In the genomic region with DNA sequence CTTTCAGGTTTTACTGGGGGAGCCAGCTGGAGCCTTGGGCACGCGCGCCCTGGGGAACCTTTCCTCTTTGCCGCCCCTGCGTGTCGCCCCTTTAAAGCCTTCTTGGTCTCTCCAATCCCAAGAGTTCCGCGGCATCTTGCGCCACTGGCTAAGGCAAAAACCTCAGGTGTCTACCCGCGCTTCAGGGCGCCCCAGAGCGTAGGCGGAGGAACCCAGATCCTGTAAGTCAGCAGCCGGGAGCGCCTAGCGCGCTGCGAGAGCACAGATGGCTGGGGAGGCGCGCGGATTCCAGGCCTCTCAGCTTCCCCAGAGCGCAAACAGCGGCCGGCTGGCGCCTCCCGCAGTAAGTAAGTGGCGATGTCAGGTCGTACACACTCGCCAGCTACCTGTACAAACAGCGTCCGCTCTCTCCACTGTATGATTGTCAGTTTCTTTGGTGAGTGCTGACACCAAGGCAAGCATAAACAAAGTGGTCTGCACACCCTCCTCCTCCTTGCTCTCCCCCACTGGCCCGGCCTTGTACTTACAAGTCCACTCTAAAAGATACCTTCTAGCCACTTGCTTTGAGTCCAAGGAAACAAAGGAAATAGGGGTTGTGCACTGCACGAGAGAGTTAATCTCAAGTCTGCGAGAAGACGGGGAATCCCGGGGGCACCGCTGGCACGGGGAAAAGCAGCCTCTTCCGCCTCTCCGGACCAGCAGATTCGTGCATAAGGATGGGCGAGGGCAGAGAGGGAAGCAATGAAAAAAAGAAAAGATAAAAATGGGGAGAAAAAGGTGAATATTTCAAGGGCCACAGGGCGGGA, we compare ENCODE assay signal across 16 cellular contexts. TPM values are rescaled to one million over a fixed set of nuclear protein-coding genes. Genes with fewer than 3 reads are reported as not detected.
DNase-seq lines count a peak whose midpoint lies in the region; ATAC-seq, FAIRE-seq and TF ChIP-seq lines count a peak whose summit lies in the region.
"Had no signal": no experiment of that assay in that cellular context is flagged by ENCODE, and none has a peak within 500 bp of the region (broad histone marks: within the 10 kb centered on the region; RNA-seq: fewer than 3 reads in every experiment).

No MANE protein-coding gene starts in this region.

- TF ChIP-seq RAD21 in HepG2 (CRISPR knock-in tag; IDR thresholded peaks at IDR 0.05) = no peak

- intact Hi-C loops in HepG2 (cut with micrococcal nuclease; ENCODE audit: unreplicated experiment) = no loop called here

- no peak for TF ChIP-seq EP300 in HepG2 (IDR thresholded peaks at IDR 0.05; ENCODE audit: low read depth in 2 of 2, low read length in 2 of 2)
- TF ChIP-seq EP300 in HepG2 (CRISPR knock-in tag; IDR thresholded peaks at IDR 0.05; ENCODE audit: borderline replicate concordance) = no peak

- in situ Hi-C loops in HepG2 (cut with HindIII; ENCODE audit: extremely low pct_ligation_motif_present, low pct_unique_long_range_greater_than_20kb) = no loop called here

- H3K4me3 ChIP-seq in bronchial epithelial cell (ENCODE audit: low read depth, low read length) (no peak overlapping the region), HepG2 (replicated peaks in 1 of 3; ENCODE audit: insufficient read depth in 1 of 3, low read depth in 2 of 3, low read length in 3 of 3) (no peak overlapping the region)
- H3K4me3 ChIP-seq: esophagus muscularis mucosa, GM12878 had no signal

- no peak overlapping the region for H3K27ac ChIP-seq in HepG2 (ENCODE audit: extremely low read length, insufficient read depth, low read length)
- H3K27ac ChIP-seq: esophagus muscularis mucosa, HL-60 had no signal

- no peaks in the 10 kb centered on the region for H4K20me1 ChIP-seq in HepG2 (ENCODE audit: insufficient read depth, low read length)

- H3K79me2 ChIP-seq in HepG2 (ENCODE audit: insufficient read depth, low read length) = no peaks in the 10 kb centered on the region

- DNase-seq in Ammon's horn (ENCODE audit: low spot score) (peak; percentile 68), NCI-H187 (lab: John Stamatoyannopoulos, UW) (peak; percentile 38 to 71), bronchial epithelial cell (ENCODE audit: low read depth) (peak; percentile 21), HepG2 (ENCODE audit: low spot score) (no peak), NCI-H2227 treated with DMSO at 0.1 percent for 48 hours (lab: John Stamatoyannopoulos, UW) (no peak), DMS114 treated with DMSO at 0.1 percent for 48 hours (lab: John Stamatoyannopoulos, UW; ENCODE audit: unreplicated experiment) (no peak)
- no peak for DNase-seq in stimulated activated CD4-positive, alpha-beta T cell treated with anti-CD3 and anti-CD28 coated beads, Interleukin-4, amount 100 ng/mL, for 24 hours
- DNase-seq: activated naive CD4-positive, alpha-beta T cell treated with anti-CD3 and anti-CD28 coated beads, Interleukin-2, amount 50 U/mL, for 16 hours; AML-193; naive thymus-derived CD8-positive, alpha-beta T cell had no signal

- WGBS in HepG2 (ENCODE audit: low lambda C conversion rate) = 35% methylated on average over 26 of the region's 44 CpGs

- peaks cover 24% of the 10 kb centered on the region; the same call in 1 of the 2 replicates for H3K9me3 ChIP-seq in HepG2 (ENCODE audit: low read length)
- H3K9me3 ChIP-seq: esophagus muscularis mucosa had no signal

- no peaks in the 10 kb centered on the region for H3K4me1 ChIP-seq in HepG2 (ENCODE audit: insufficient read depth, low read length)
- H3K4me1 ChIP-seq: esophagus muscularis mucosa had no signal

- peak; percentile 34 for TF ChIP-seq CTCF in bronchial epithelial cell (IDR thresholded peaks at IDR 0.05; ENCODE audit: insufficient read depth, low read length, severe bottlenecking)
- no peak for TF ChIP-seq CTCF in HepG2 (CRISPR knock-in tag; IDR thresholded peaks at IDR 0.05)

- CTCF ChIA-PET in HepG2 (lab: Yijun Ruan, JAX; ENCODE audit: low intra/inter-chr PET ratio, low total read pairs) = no interaction called here

- H3K27me3 ChIP-seq in bronchial epithelial cell (ENCODE audit: control insufficient read depth, insufficient read depth, low read length) (peaks cover 25% of the 10 kb centered on the region), HepG2 (ENCODE audit: control insufficient read depth in 1 of 2, insufficient read depth in 2 of 2, low read length in 2 of 2) (no peaks in the 10 kb centered on the region)

- POLR2A ChIA-PET in HepG2 (lab: Yijun Ruan, JAX) = no interaction called here

- no peak overlapping the region for H3K9ac ChIP-seq in HepG2 (ENCODE audit: insufficient read depth, low read depth, low read length)

- no TSS peak for BruUV-seq in HepG2 (replicated peaks; lab: Mats Ljungman, UMichigan)

- H2AFZ ChIP-seq in HepG2 (ENCODE audit: low read length) = no peak overlapping the region

- no peak overlapping the region for H3K4me2 ChIP-seq in HepG2 (ENCODE audit: low read depth, low read length)

- no peak for ATAC-seq in HepG2
- ATAC-seq in HG03097 (IDR thresholded peaks at IDR 0.05; ENCODE audit: low FRiP score, unreplicated experiment) = no peak
- ATAC-seq: GM12878; naive thymus-derived CD8-positive, alpha-beta T cell had no signal

- H3K36me3 ChIP-seq in bronchial epithelial cell (ENCODE audit: control insufficient read depth, insufficient read depth, low read length) (no peaks in the 10 kb centered on the region), HepG2 (replicated peaks in 1 of 2; ENCODE audit: control insufficient read depth in 1 of 2, insufficient read depth in 2 of 2, low read length in 2 of 2) (no peaks in the 10 kb centered on the region)
- H3K36me3 ChIP-seq: esophagus muscularis mucosa had no signal

- no peak for TF ChIP-seq POLR2A in HepG2 (IDR thresholded peaks at IDR 0.05; ENCODE audit: insufficient read depth in 1 of 2, low read depth in 2 of 2, low read length in 2 of 2)

- FAIRE-seq in bronchial epithelial cell (lab: Jason Lieb, UNC) = no peak
- FAIRE-seq in HepG2 (lab: Jason Lieb, UNC) = no peak
- FAIRE-seq: GM12878, TTC549 had no signal

TF ChIP-seq in HepG2, 621 proteins besides CTCF, POLR2A, EP300 and RAD21:
- TF ChIP-seq ZNF143 (CRISPR knock-in tag; IDR thresholded peaks at IDR 0.05) (no peak), HNRNPLL (IDR thresholded peaks at IDR 0.05; ENCODE audit: low read depth, low read length, poor library complexity, severe bottlenecking) (peak; percentile 10)

RNA-seq across cellular contexts. Expression of gene HTR1A, which starts 2.9 kb away (rescaled TPM):
- total RNA-seq in bronchial epithelial cell (not detected in 2 replicates), HepG2 (2016; rRNA removed; fragmentation: Illumina TruSeq; extraction: Trizol) (not detected in 2 replicates)
- not detected in 2 replicates for total RNA-seq in HepG2 (2016; cell fraction: cytosol; rRNA removed; fragmentation: Illumina TruSeq; extraction: Trizol; ENCODE audit: low read depth)
- total RNA-seq in HepG2 (2016; cell fraction: insoluble cytoplasmic fraction; rRNA removed; fragmentation: Illumina TruSeq; extraction: Trizol) = not detected in 2 replicates
- not detected in 2 replicates for total RNA-seq in HepG2 (2016; cell fraction: membrane; rRNA removed; fragmentation: Illumina TruSeq; extraction: Trizol)
- not detected in 2 replicates for total RNA-seq in HepG2 (2016; cell fraction: nucleus; rRNA removed; fragmentation: Illumina TruSeq; extraction: Trizol)
- not detected in 2 replicates for polyA plus RNA-seq in HepG2 (2011; rRNA removed)
- polyA plus RNA-seq in HepG2 (2011; cell fraction: cytosol; rRNA removed) = not detected in 2 replicates
- polyA plus RNA-seq in HepG2 (2011; cell fraction: nucleus; rRNA removed) = not detected in 2 replicates
- not detected in 2 replicates for polyA plus RNA-seq in HepG2 (2012)
- polyA plus RNA-seq in HepG2 (2016; cell fraction: cytosol; fragmentation: Illumina TruSeq; extraction: Trizol; ENCODE audit: low read depth) = not detected in 2 replicates
- polyA plus RNA-seq in HepG2 (2016; cell fraction: insoluble cytoplasmic fraction; fragmentation: Illumina TruSeq; extraction: Trizol; ENCODE audit: low read depth) = not detected in 2 replicates
- polyA plus RNA-seq in HepG2 (2016; cell fraction: membrane; fragmentation: Illumina TruSeq; extraction: Trizol; ENCODE audit: low read depth) = not detected in 2 replicates
- polyA plus RNA-seq in HepG2 (2016; cell fraction: nucleus; fragmentation: Illumina TruSeq; extraction: Trizol; ENCODE audit: insufficient read depth, low read depth) = not detected in 2 replicates
- not detected in 2 replicates for polyA minus RNA-seq in HepG2 (2011; rRNA and poly(A)+ RNA removed; ENCODE audit: low replicate concordance)
- polyA minus RNA-seq in HepG2 (2011; cell fraction: cytosol; rRNA and poly(A)+ RNA removed) = not detected in 2 replicates
- polyA minus RNA-seq in HepG2 (2011; cell fraction: nucleus; rRNA and poly(A)+ RNA removed) = not detected in 2 replicates
- total RNA-seq: esophagus muscularis mucosa; GM12878; naive thymus-derived CD8-positive, alpha-beta T cell; NCI-H460 had no signal
- polyA plus RNA-seq: GM12878; naive thymus-derived CD8-positive, alpha-beta T cell had no signal

Comparison
In these comparisons a context has a peak if more than half of its experiments do, and no peak if none do; other contexts are left out.
1. DNase-seq: peak in Ammon's horn (single experiment), NCI-H187 (2 of 2) and bronchial epithelial cell (single experiment); none in HepG2 (single experiment), NCI-H2227 treated with DMSO at 0.1 percent for 48 hours (single experiment), DMS114 treated with DMSO at 0.1 percent for 48 hours (single experiment) and stimulated activated CD4-positive, alpha-beta T cell treated with anti-CD3 and anti-CD28 coated beads, Interleukin-4, amount 100 ng/mL, for 24 hours (single experiment).